11 cellular contexts compared by ENCODE assay signal in genomic region chrX:20144491-20144890, GRCh38. TPM values are rescaled to one million over a fixed set of nuclear protein-coding genes. Genes with fewer than 3 reads are reported as not detected.
DNase-seq lines count a peak whose midpoint lies in the region; ATAC-seq, FAIRE-seq and TF ChIP-seq lines count a peak whose summit lies in the region.
"Had no signal": no experiment of that assay in that cellular context is flagged by ENCODE, and none has a peak within 500 bp of the region (broad histone marks: within the 10 kb centered on the region; RNA-seq: fewer than 3 reads in every experiment).

No MANE protein-coding gene starts in this region.

- no peaks in the 10 kb centered on the region for H3K9me1 ChIP-seq in endothelial cell of umbilical vein (replicated peaks; ENCODE audit: control insufficient read depth, extremely low read depth, insufficient read depth, low read length)

- no peak overlapping the region for H3K9ac ChIP-seq in endothelial cell of umbilical vein (replicated peaks; ENCODE audit: extremely low read depth, insufficient read depth, low read length)
- H3K9ac ChIP-seq in endodermal cell (ENCODE audit: extremely low read depth, low read length, poor library complexity, severe bottlenecking): no peak overlapping the region

- H3K4me2 ChIP-seq in endothelial cell of umbilical vein (ENCODE audit: insufficient read depth, low read length): no peak overlapping the region

- CTCF ChIA-PET in endothelial cell of umbilical vein (lab: Charles Lee): no interaction called here

- DNase-seq in DMS53 (lab: John Stamatoyannopoulos, UW) (peak; percentile 50), NB4 (ENCODE audit: low read depth) (peak; percentile 38), endothelial cell of umbilical vein (ENCODE audit: low read depth, low spot score) (peak; percentile 62), upper lobe of right lung (no peak), endodermal cell (no peak), uterus (no peak), activated gamma-delta T cell treated with Interleukin-2 at 50 U/mL for 16 hours (no peak)
- DNase-seq: activated CD4-positive, alpha-beta T cell treated with anti-CD3 and anti-CD28 coated beads, Interleukin-2, amount 50 U/mL, for 48 hours; midbrain; NCI-H1436 had no signal

- WGBS in endodermal cell (ENCODE audit: insufficient coverage in 1 of 2, insufficient read length in 1 of 2), 2 experiments: 93% methylated on average over 3 of the region's 3 CpGs; no CpG with 5 or more reads in 1 of the 2 experiments

- H3K36me3 Mint-ChIP-seq in endodermal cell (ENCODE audit: low read depth): peaks cover 3% of the 10 kb centered on the region

- POLR2A ChIA-PET in endothelial cell of umbilical vein (lab: Charles Lee): no interaction called here

- H3K4me1 ChIP-seq in ACC112 (ENCODE audit: control insufficient read depth, insufficient read depth, low read length, unreplicated experiment) (peaks cover 18% of the 10 kb centered on the region), endothelial cell of umbilical vein (ENCODE audit: control insufficient read depth, extremely low read depth, insufficient read depth, low read length) (peaks cover 15% of the 10 kb centered on the region), upper lobe of right lung (peaks cover 3% of the 10 kb centered on the region), endodermal cell (ENCODE audit: control insufficient read depth, insufficient read depth, low read length) (no peaks in the 10 kb centered on the region), uterus (peaks cover 0 to 5% of the 10 kb centered on the region in 2 donors)

- TF ChIP-seq CTCF in NB4 (IDR thresholded peaks at IDR 0.05; ENCODE audit: low read depth, low read length): no peak
- no peak for TF ChIP-seq CTCF in endothelial cell of umbilical vein (IDR thresholded peaks at IDR 0.05; ENCODE audit: extremely low read depth in 1 of 2, insufficient read depth in 1 of 2, low read depth in 1 of 2, low read length in 2 of 2)
- TF ChIP-seq CTCF in upper lobe of right lung (IDR thresholded peaks at IDR 0.05): no peak
- no peak for TF ChIP-seq CTCF in endodermal cell (conservative IDR thresholded peaks at IDR 0.05)
- TF ChIP-seq CTCF in uterus (IDR thresholded peaks at IDR 0.05): no peak

- dilution Hi-C loops in endothelial cell of umbilical vein (cut with MboI; ENCODE audit: extremely low pct_ligation_motif_present, low sequenced_read_pairs): no loop called here

- intact Hi-C loops in endothelial cell of umbilical vein (cut with micrococcal nuclease): loop anchor here (5.0 kb wide), 2 partner anchors 123 to 1383 kb away; partner anchors contain the start of gene RPS6KA3
- intact Hi-C loops in upper lobe of right lung (cut with DNase I): no loop called here
- intact Hi-C loops in uterus (cut with DNase I; ENCODE audit: low total_unique reads): no loop called here

- no peaks in the 10 kb centered on the region for H4K20me1 ChIP-seq in endothelial cell of umbilical vein (replicated peaks; ENCODE audit: control insufficient read depth, extremely low read depth, insufficient read depth, low read length)

- H3K27me3 ChIP-seq in ACC112 (ENCODE audit: insufficient read depth, low read length) (no peaks in the 10 kb centered on the region), endothelial cell of umbilical vein (ENCODE audit: control insufficient read depth in 2 of 2, insufficient read depth in 2 of 2, low read length in 2 of 2) (no peaks in the 10 kb centered on the region), upper lobe of right lung (no peaks in the 10 kb centered on the region), endodermal cell (ENCODE audit: control insufficient read depth, insufficient read depth, low read length, poor library complexity, severe bottlenecking) (no peaks in the 10 kb centered on the region), uterus (peaks cover 0 to 3% of the 10 kb centered on the region in 2 donors)

- H3K9me3 ChIP-seq in endothelial cell of umbilical vein (replicated peaks; ENCODE audit: control insufficient read depth, insufficient read depth, low read length) (no peaks in the 10 kb centered on the region), upper lobe of right lung (no peaks in the 10 kb centered on the region), endodermal cell (ENCODE audit: control insufficient read depth, low read length) (no peaks in the 10 kb centered on the region), uterus (no peaks in the 10 kb centered on the region)

- H3K27ac ChIP-seq in ACC112 (ENCODE audit: low read depth, low read length) (peak overlapping the region; percentile 34; the same call in 1 of the 2 replicates), endothelial cell of umbilical vein (ENCODE audit: insufficient read depth, low read depth, low read length) (peak overlapping the region; percentile 51), upper lobe of right lung (no peak overlapping the region), endodermal cell (ENCODE audit: low read depth, low read length) (no peak overlapping the region), uterus (no peak overlapping the region)

- TF ChIP-seq POLR2A in NB4 (IDR thresholded peaks at IDR 0.05; ENCODE audit: extremely low read depth, insufficient read length) (no peak), endothelial cell of umbilical vein (IDR thresholded peaks at IDR 0.05; ENCODE audit: low read depth, low read length) (no peak), uterus (IDR thresholded peaks at IDR 0.05) (no peak)

- H2AFZ ChIP-seq in ACC112 (ENCODE audit: low read length, unreplicated experiment): no peak overlapping the region
- no peak overlapping the region for H2AFZ ChIP-seq in endothelial cell of umbilical vein (ENCODE audit: low read depth, low read length)

- H3K4me1 Mint-ChIP-seq in endodermal cell: peaks cover 5% of the 10 kb centered on the region

- no peak overlapping the region for H3K4me3 Mint-ChIP-seq in endodermal cell

- H3K36me3 ChIP-seq in ACC112 (ENCODE audit: insufficient read depth, low read length): peaks cover 5% of the 10 kb centered on the region
- H3K36me3 ChIP-seq in endothelial cell of umbilical vein (ENCODE audit: control insufficient read depth in 2 of 2, extremely low read depth in 1 of 2, insufficient read depth in 2 of 2, low read length in 2 of 2): no peaks in the 10 kb centered on the region
- H3K36me3 ChIP-seq in upper lobe of right lung: no peaks in the 10 kb centered on the region
- peaks cover 6% of the 10 kb centered on the region for H3K36me3 ChIP-seq in endodermal cell (ENCODE audit: control insufficient read depth, insufficient read depth, low read length)
- H3K36me3 ChIP-seq in uterus: no peaks in the 10 kb centered on the region

- H3K27ac Mint-ChIP-seq in endodermal cell: no peak overlapping the region

- H3K4me3 ChIP-seq in ACC112 (ENCODE audit: low read depth, low read length): no peak overlapping the region
- H3K4me3 ChIP-seq in NB4 (ENCODE audit: low read depth, low read length): no peak overlapping the region
- H3K4me3 ChIP-seq in endothelial cell of umbilical vein (replicated peaks in 1 of 3; ENCODE audit: insufficient read depth in 1 of 3, low read depth in 1 of 3, low read length in 3 of 3): no peak overlapping the region
- H3K4me3 ChIP-seq in upper lobe of right lung: no peak overlapping the region
- no peak overlapping the region for H3K4me3 ChIP-seq in endodermal cell (ENCODE audit: low read length)
- no peak overlapping the region for H3K4me3 ChIP-seq in uterus

- no peaks in the 10 kb centered on the region for H3K27me3 Mint-ChIP-seq in endodermal cell (ENCODE audit: insufficient read depth)

- no peak for ATAC-seq in upper lobe of right lung

- FAIRE-seq in endothelial cell of umbilical vein (lab: Jason Lieb, UNC): peak; percentile 98

- peaks cover 53% of the 10 kb centered on the region for H3K9me3 Mint-ChIP-seq in endodermal cell

- BruUV-seq in endothelial cell of umbilical vein (replicated peaks; lab: Mats Ljungman, UMichigan): no TSS peak

- H3K79me2 ChIP-seq in ACC112 (ENCODE audit: control insufficient read depth, insufficient read depth, low read length, unreplicated experiment) (peaks cover 21% of the 10 kb centered on the region), endothelial cell of umbilical vein (ENCODE audit: control insufficient read depth, insufficient read depth, low read length) (peaks cover 19% of the 10 kb centered on the region)

TF ChIP-seq in endothelial cell of umbilical vein, 7 proteins besides CTCF, POLR2A, EP300 and RAD21 (continues in another document):
- TF ChIP-seq FOS (IDR thresholded peaks at IDR 0.05; ENCODE audit: borderline replicate concordance, insufficient read depth, low read length) (peak; percentile 85), EZH2 (IDR thresholded peaks at IDR 0.05; ENCODE audit: borderline replicate concordance, low read depth, low read length, severe bottlenecking) (no peak), MYC (IDR thresholded peaks at IDR 0.05; ENCODE audit: low read depth, low read length) (no peak), POLR2AphosphoS5 (IDR thresholded peaks at IDR 0.05; ENCODE audit: insufficient read depth, low read depth, low read length) (peak; percentile 59)

RNA-seq across cellular contexts. Expression of gene EIF1AX, which starts 2.9 kb away (rescaled TPM):
- 89.4 and 94.7 TPM in 2 replicates for total RNA-seq in endothelial cell of umbilical vein
- polyA plus RNA-seq in endothelial cell of umbilical vein: 7.9 and 12.8 TPM in 2 replicates
- 24.1 and 28.8 TPM in 2 replicates for polyA plus RNA-seq in endothelial cell of umbilical vein (2011; cell fraction: cytosol; rRNA removed)
- polyA plus RNA-seq in endothelial cell of umbilical vein (2011; cell fraction: nucleus; rRNA removed): 8.8 and 19.4 TPM in 2 replicates
- polyA plus RNA-seq in endothelial cell of umbilical vein (2012): 51.0 and 84.9 TPM in 2 replicates
- 5.8 and 6.3 TPM in 2 replicates for polyA minus RNA-seq in endothelial cell of umbilical vein
- polyA minus RNA-seq in endothelial cell of umbilical vein (2011; cell fraction: cytosol; rRNA and poly(A)+ RNA removed): 157 TPM
- 10.6 and 11.1 TPM in 2 replicates for polyA minus RNA-seq in endothelial cell of umbilical vein (2011; cell fraction: nucleus; rRNA and poly(A)+ RNA removed)
- 59.4 TPM for total RNA-seq in upper lobe of right lung
- 100 to 1,000 TPM in 1 of 2 donors, 10 to 100 TPM in 1; 98.3 to 121 TPM for total RNA-seq in endodermal cell
- polyA plus RNA-seq in endodermal cell (2013, experiment 1 of 2): 72.8 TPM
- polyA plus RNA-seq in endodermal cell (2013, experiment 2 of 2): 77.3 TPM
- 10 to 100 TPM; 34.1 to 91.7 (median 80.2) TPM for total RNA-seq in uterus

RNA-seq across cellular contexts. Expression of gene MAP7D2, which starts 27.8 kb away (rescaled TPM):
- total RNA-seq in endothelial cell of umbilical vein (0.15 and 0.18 TPM in 2 replicates), upper lobe of right lung (0.26 TPM), endodermal cell (1 to 10 TPM; 1.5 to 1.9 TPM), uterus (1 to 10 TPM in 1 of 4 donors, under 1 TPM in 2, not detected in 1; 0.55 to 1.2 (median 0.88) TPM)
- polyA plus RNA-seq in endothelial cell of umbilical vein: 0.03 and 0.08 TPM in 2 replicates
- polyA plus RNA-seq in endothelial cell of umbilical vein (2011; cell fraction: cytosol; rRNA removed): 0.07 and 0.08 TPM in 2 replicates
- polyA plus RNA-seq in endothelial cell of umbilical vein (2011; cell fraction: nucleus; rRNA removed): 0.25 and 0.45 TPM in 2 replicates
- polyA plus RNA-seq in endothelial cell of umbilical vein (2012): 0.22 and 0.46 TPM in 2 replicates
- polyA minus RNA-seq in endothelial cell of umbilical vein: not detected in 2 replicates
- not detected for polyA minus RNA-seq in endothelial cell of umbilical vein (2011; cell fraction: cytosol; rRNA and poly(A)+ RNA removed)
- 0.24 TPM in 1 of 2 replicates, not detected in the other for polyA minus RNA-seq in endothelial cell of umbilical vein (2011; cell fraction: nucleus; rRNA and poly(A)+ RNA removed)
- polyA plus RNA-seq in endodermal cell (2013, experiment 1 of 2): 1.5 TPM
- 1.7 TPM for polyA plus RNA-seq in endodermal cell (2013, experiment 2 of 2)

Comparison
In these comparisons a context has a peak if more than half of its experiments do, and no peak if none do; other contexts are left out.
1. H3K27ac ChIP-seq: peak in ACC112 (single experiment) and endothelial cell of umbilical vein (single experiment); none in upper lobe of right lung (single experiment), endodermal cell (single experiment) and uterus (0 of 2).
2. DNase-seq: peak in DMS53 (single experiment), NB4 (single experiment) and endothelial cell of umbilical vein (single experiment); none in upper lobe of right lung (single experiment), endodermal cell (single experiment), uterus (0 of 2) and activated gamma-delta T cell treated with Interleukin-2 at 50 U/mL for 16 hours (single experiment).